In the genomic region with DNA sequence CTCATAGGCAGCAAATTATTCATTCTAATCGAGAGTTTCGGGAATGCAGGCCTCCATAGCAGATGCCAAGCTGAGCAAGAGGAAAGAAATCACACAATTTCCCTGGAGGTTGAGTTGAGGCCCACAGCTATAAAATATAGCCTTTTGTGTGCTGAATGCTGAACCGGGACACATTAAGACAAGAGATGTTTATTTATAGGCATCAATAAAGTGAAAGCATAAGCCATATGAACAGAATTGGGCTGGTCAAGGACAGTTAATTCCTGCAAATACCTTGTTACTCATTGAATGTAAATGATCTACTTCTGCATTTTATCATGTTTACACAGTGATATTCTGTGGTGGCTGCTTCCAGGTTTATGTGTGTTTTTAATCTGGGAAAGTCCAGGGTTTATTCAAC, we compare ENCODE assay signal across 20 cellular contexts.
A peak's percentile ranks its signal among the peaks of the same experiment; 100 is the strongest.
DNase-seq lines count a peak whose midpoint lies in the region; FAIRE-seq and TF ChIP-seq lines count a peak whose summit lies in the region.
"Had no signal": no experiment of that assay in that cellular context is flagged by ENCODE, and none has a peak within 500 bp of the region (broad histone marks: within the 10 kb centered on the region; RNA-seq: fewer than 3 reads in every experiment).

No MANE protein-coding gene starts in this region.

- no peaks in the 10 kb centered on the region for H3K27me3 ChIP-seq in muscle layer of duodenum (ENCODE audit: low read depth, low read length)
- H3K27me3 ChIP-seq: esophagus muscularis mucosa had no signal

- H3K9me3 ChIP-seq in muscle layer of duodenum (ENCODE audit: control insufficient read depth in 1 of 2, low read length in 2 of 2) = no peaks in the 10 kb centered on the region
- H3K9me3 ChIP-seq: Caco-2, esophagus muscularis mucosa had no signal

- no peaks in the 10 kb centered on the region for H3K4me1 Mint-ChIP-seq in activated T-helper 1 cell treated with anti-CD3 and anti-CD28 coated beads, Interleukin-12 subunit alpha, Interleukin-12 subunit beta, Interleukin-2, Interleukin-4 antibody, amounts not matched to agents 30 ng/mL and 10 ng/mL and 1 ng/mL, durations not matched to agents 14 hours and 24 hours and 36 hours (ENCODE audit: low read depth)
- H3K4me1 Mint-ChIP-seq: activated naive CD4-positive, alpha-beta T cell treated with anti-CD3 and anti-CD28 coated beads, Interleukin-2, amount 10 ng/mL, durations not matched to agents 7 days and 5 days; nephron progenitor cell had no signal

- intact Hi-C loops in activated T-helper 1 cell treated with anti-CD3 and anti-CD28 coated beads, Interleukin-12 subunit alpha, Interleukin-12 subunit beta, Interleukin-2, Interleukin-4 antibody, amounts not matched to agents 30 ng/mL and 10 ng/mL and 1 ng/mL, durations not matched to agents 14 hours and 24 hours and 36 hours (cut with micrococcal nuclease) = no loop called here

- in situ Hi-C loops in Caki2 (cut with HindIII; ENCODE audit: low pct_unique_long_range_greater_than_20kb, low sequenced_read_pairs) = no loop called here

- H3K27ac ChIP-seq in epithelial cell of prostate (peak overlapping the region; percentile 74), muscle layer of duodenum (ENCODE audit: low read length) (peak overlapping the region; percentile 14)
- H3K27ac ChIP-seq: esophagus muscularis mucosa, VCaP had no signal

- no peaks in the 10 kb centered on the region for H3K4me1 ChIP-seq in muscle layer of duodenum (ENCODE audit: control insufficient read depth in 1 of 2, insufficient read depth in 2 of 2, low read length in 2 of 2)
- H3K4me1 ChIP-seq: esophagus muscularis mucosa had no signal

- TF ChIP-seq POLR2A in GM12891 (IDR thresholded peaks at IDR 0.05; ENCODE audit: low read depth, low read length) = no peak

- no peak overlapping the region for H3K4me3 ChIP-seq in muscle layer of duodenum (ENCODE audit: low read depth in 1 of 2, low read length in 2 of 2)
- H3K4me3 ChIP-seq: esophagus muscularis mucosa had no signal

- H3K9me3 Mint-ChIP-seq in activated T-helper 1 cell treated with anti-CD3 and anti-CD28 coated beads, Interleukin-12 subunit alpha, Interleukin-12 subunit beta, Interleukin-2, Interleukin-4 antibody, amounts not matched to agents 30 ng/mL and 10 ng/mL and 1 ng/mL, durations not matched to agents 14 hours and 24 hours and 36 hours = no peaks in the 10 kb centered on the region
- H3K9me3 Mint-ChIP-seq: nephron progenitor cell had no signal

- DNase-seq in Caki2 (ENCODE audit: low read depth) (peak; percentile 65), NCI-H345 (lab: John Stamatoyannopoulos, UW) (peak; percentile 51), epithelial cell of prostate (ENCODE audit: low read depth, low spot score) (peak; percentile 54), T-helper 2 cell (no peak), GM12891 (ENCODE audit: insufficient read length, low spot score) (no peak), NCI-H1105 (lab: John Stamatoyannopoulos, UW) (no peak)
- DNase-seq in activated T-helper 1 cell treated with anti-CD3 and anti-CD28 coated beads, Interleukin-12 subunit alpha, Interleukin-12 subunit beta, Interleukin-2, Interleukin-4 antibody, amounts not matched to agents 30 ng/mL and 10 ng/mL and 1 ng/mL, durations not matched to agents 14 hours and 24 hours and 36 hours (ENCODE audit: low spot score) = no peak
- DNase-seq: activated naive CD4-positive, alpha-beta T cell treated with anti-CD3 and anti-CD28 coated beads, Interleukin-2, amount 10 ng/mL, durations not matched to agents 7 days and 5 days; Caco-2; central memory CD4-positive, alpha-beta T cell; hypothalamus; left ventricle myocardium superior; NCI-H2171 treated with DMSO at 0.1 percent for 48 hours; nephron progenitor cell; OCI-M1; right cardiac atrium; stimulated activated CD4-positive, alpha-beta T cell treated with anti-CD3 and anti-CD28 coated beads, Interleukin-4, amount 100 ng/mL, for 1 hour had no signal

- FAIRE-seq in GM12891 (lab: Jason Lieb, UNC) = no peak

- peaks cover 8% of the 10 kb centered on the region for H3K27me3 Mint-ChIP-seq in activated T-helper 1 cell treated with anti-CD3 and anti-CD28 coated beads, Interleukin-12 subunit alpha, Interleukin-12 subunit beta, Interleukin-2, Interleukin-4 antibody, amounts not matched to agents 30 ng/mL and 10 ng/mL and 1 ng/mL, durations not matched to agents 14 hours and 24 hours and 36 hours (ENCODE audit: insufficient read depth)

- H3K4me3 Mint-ChIP-seq in activated T-helper 1 cell treated with anti-CD3 and anti-CD28 coated beads, Interleukin-12 subunit alpha, Interleukin-12 subunit beta, Interleukin-2, Interleukin-4 antibody, amounts not matched to agents 30 ng/mL and 10 ng/mL and 1 ng/mL, durations not matched to agents 14 hours and 24 hours and 36 hours = no peak overlapping the region
- H3K4me3 Mint-ChIP-seq: activated naive CD4-positive, alpha-beta T cell treated with anti-CD3 and anti-CD28 coated beads, Interleukin-2, amount 10 ng/mL, durations not matched to agents 7 days and 5 days; nephron progenitor cell had no signal

- no peak overlapping the region for H3K27ac Mint-ChIP-seq in activated T-helper 1 cell treated with anti-CD3 and anti-CD28 coated beads, Interleukin-12 subunit alpha, Interleukin-12 subunit beta, Interleukin-2, Interleukin-4 antibody, amounts not matched to agents 30 ng/mL and 10 ng/mL and 1 ng/mL, durations not matched to agents 14 hours and 24 hours and 36 hours
- H3K27ac Mint-ChIP-seq: activated naive CD4-positive, alpha-beta T cell treated with anti-CD3 and anti-CD28 coated beads, Interleukin-2, amount 10 ng/mL, durations not matched to agents 7 days and 5 days; nephron progenitor cell had no signal

- no peaks in the 10 kb centered on the region for H3K36me3 Mint-ChIP-seq in activated T-helper 1 cell treated with anti-CD3 and anti-CD28 coated beads, Interleukin-12 subunit alpha, Interleukin-12 subunit beta, Interleukin-2, Interleukin-4 antibody, amounts not matched to agents 30 ng/mL and 10 ng/mL and 1 ng/mL, durations not matched to agents 14 hours and 24 hours and 36 hours (ENCODE audit: low read depth)
- H3K36me3 Mint-ChIP-seq: activated naive CD4-positive, alpha-beta T cell treated with anti-CD3 and anti-CD28 coated beads, Interleukin-2, amount 10 ng/mL, durations not matched to agents 7 days and 5 days had no signal

- H3K36me3 ChIP-seq in muscle layer of duodenum (ENCODE audit: control insufficient read depth in 1 of 2, insufficient read depth in 2 of 2, low read length in 2 of 2) = no peaks in the 10 kb centered on the region
- H3K36me3 ChIP-seq: esophagus muscularis mucosa had no signal

TF ChIP-seq in GM12891, 5 proteins besides CTCF, POLR2A, EP300 and RAD21:
- TF ChIP-seq SPI1 (IDR thresholded peaks at IDR 0.05; ENCODE audit: low read depth, low read length) (no peak), TAF1 (IDR thresholded peaks at IDR 0.05; ENCODE audit: low read depth, low read length) (no peak), PAX5 (IDR thresholded peaks at IDR 0.05; ENCODE audit: insufficient read depth, low read length, severe bottlenecking) (no peak), POLR2AphosphoS5 (IDR thresholded peaks at IDR 0.05; ENCODE audit: low read depth, low read length) (no peak), POU2F2 (IDR thresholded peaks at IDR 0.05; ENCODE audit: low read depth, low read length) (no peak)

Comparison
In these comparisons a context has a peak if more than half of its experiments do, and no peak if none do; other contexts are left out.
1. DNase-seq: peak in Caki2 (single experiment), NCI-H345 (single experiment) and epithelial cell of prostate (single experiment); none in activated T-helper 1 cell treated with anti-CD3 and anti-CD28 coated beads, Interleukin-12 subunit alpha, Interleukin-12 subunit beta, Interleukin-2, Interleukin-4 antibody, amounts not matched to agents 30 ng/mL and 10 ng/mL and 1 ng/mL, durations not matched to agents 14 hours and 24 hours and 36 hours (single experiment), T-helper 2 cell (0 of 5), GM12891 (single experiment) and NCI-H1105 (single experiment).